In genomic region chr6:43517503-43518357, GRCh38 we compare ENCODE assay signal across 8 cellular contexts. TPM values are rescaled to one million over a fixed set of nuclear protein-coding genes. Genes with fewer than 3 reads are reported as not detected.
A peak's percentile ranks its signal among the peaks of the same experiment; 100 is the strongest.
DNase-seq lines count a peak whose midpoint lies in the region; TF ChIP-seq lines count a peak whose summit lies in the region.

No MANE protein-coding gene starts in this region.

- H3K36me3 ChIP-seq in GM06990 (ENCODE audit: control insufficient read depth, insufficient read depth, low read length) (peaks cover 23% of the 10 kb centered on the region), duodenal mucosa (ENCODE audit: control insufficient read depth in 1 of 2, insufficient read depth in 2 of 2, low read length in 2 of 2) (peaks cover 32 to 61% of the 10 kb centered on the region in 2 donors), ovary (no peaks in the 10 kb centered on the region)

- no peak for TF ChIP-seq EP300 in ovary (IDR thresholded peaks at IDR 0.05)

- peak overlapping the region; percentile 79 to 95 for H3K9ac ChIP-seq in duodenal mucosa (ENCODE audit: low read depth in 1 of 2, low read length in 2 of 2)

- no peak for TF ChIP-seq POLR2A in ovary (IDR thresholded peaks at IDR 0.05)

- no peaks in the 10 kb centered on the region for H3K9me3 ChIP-seq in duodenal mucosa (ENCODE audit: control insufficient read depth in 1 of 2, low read length in 2 of 2)
- H3K9me3 ChIP-seq in ovary = no peaks in the 10 kb centered on the region

- no peak overlapping the region for H3K27ac ChIP-seq in duodenal mucosa (ENCODE audit: low read depth, low read length)
- H3K27ac ChIP-seq in ovary = no peak overlapping the region

- H3K4me3 ChIP-seq in GM06990 (replicated peaks; ENCODE audit: low read depth, low read length) = peak overlapping the region; percentile 96
- peak overlapping the region; percentile 83 to 96 for H3K4me3 ChIP-seq in duodenal mucosa (ENCODE audit: low read depth in 1 of 2, low read length in 2 of 2)
- H3K4me3 ChIP-seq in ovary = peak overlapping the region; percentile 61

- TF ChIP-seq CTCF in GM06990 (IDR thresholded peaks at IDR 0.05; ENCODE audit: insufficient read depth, low read length, poor library complexity, severe bottlenecking) (no peak), ovary (IDR thresholded peaks at IDR 0.05) (no peak), GM20000 (IDR thresholded peaks at IDR 0.05; ENCODE audit: extremely low read depth, missing control alignments) (no peak)

- H3K4me1 ChIP-seq in duodenal mucosa (ENCODE audit: control insufficient read depth in 1 of 2, insufficient read depth in 2 of 2, low read length in 2 of 2) (peaks cover 25% of the 10 kb centered on the region in 2 donors), ovary (ENCODE audit: insufficient read depth) (peaks cover 13% of the 10 kb centered on the region)

- no peaks in the 10 kb centered on the region for H3K27me3 ChIP-seq in GM06990 (replicated peaks; ENCODE audit: control insufficient read depth, insufficient read depth, low read length)
- H3K27me3 ChIP-seq in duodenal mucosa (ENCODE audit: control insufficient read depth in 1 of 2, insufficient read depth in 2 of 2, low read length in 2 of 2) = no peaks in the 10 kb centered on the region
- H3K27me3 ChIP-seq in ovary = no peaks in the 10 kb centered on the region

- intact Hi-C loops in ovary (cut with DNase I) = no loop called here

- 1 to 3% (median 2%) methylated on average over 10 of the region's 10 CpGs for WGBS in ovary, 3 donors

- DNase-seq in GM06990 (ENCODE audit: extremely low read depth, insufficient read length) = no peak
- peak; percentile 47 for DNase-seq in NAMALWA (ENCODE audit: low spot score)
- no peak for DNase-seq in ovary
- DNase-seq in SK-N-DZ (ENCODE audit: low spot score) = no peak
- DNase-seq in NCI-H446 treated with DMSO at 0.1 percent for 48 hours (lab: John Stamatoyannopoulos, UW) = no peak
- no peak for DNase-seq in GM20000 (ENCODE audit: low spot score)
- no peak for DNase-seq in stimulated activated CD8-positive, alpha-beta memory T cell treated with anti-CD3 and anti-CD28 coated beads, Interleukin-4, amount 100 ng/mL, for 48 hours

RNA-seq across cellular contexts. Expression of gene POLR1C, which starts 0.8 kb away (rescaled TPM):
- 10 to 100 TPM; 18.1 to 48.6 (median 32.0) TPM for total RNA-seq in ovary
- polyA plus RNA-seq in ovary = 10 to 100 TPM; 29.3 to 33.7 TPM
- 42.1 and 53.5 TPM in 2 replicates for polyA plus RNA-seq in SK-N-DZ (2014; cell fraction: cytosol; rRNA removed)
- 137 and 164 TPM in 2 replicates for polyA plus RNA-seq in SK-N-DZ (2014; cell fraction: nucleus; rRNA removed)

RNA-seq across cellular contexts. Expression of gene YIPF3, which starts 1.0 kb away (rescaled TPM):
- 10 to 100 TPM; 47.0 to 81.8 (median 71.4) TPM for total RNA-seq in ovary
- 100 to 1,000 TPM; 107 to 143 TPM for polyA plus RNA-seq in ovary
- polyA plus RNA-seq in SK-N-DZ (2014; cell fraction: cytosol; rRNA removed) = 182 and 205 TPM in 2 replicates
- polyA plus RNA-seq in SK-N-DZ (2014; cell fraction: nucleus; rRNA removed) = 152 and 201 TPM in 2 replicates

RNA-seq across cellular contexts. Expression of gene LRRC73, which starts 7.6 kb away (rescaled TPM):
- 1 to 10 TPM; 1.1 to 4.8 (median 2.0) TPM for total RNA-seq in ovary
- polyA plus RNA-seq in ovary = under 1 TPM; 0.13 to 0.30 TPM
- polyA plus RNA-seq in SK-N-DZ (2014; cell fraction: cytosol; rRNA removed) = 0.13 and 0.17 TPM in 2 replicates
- 0.16 and 0.38 TPM in 2 replicates for polyA plus RNA-seq in SK-N-DZ (2014; cell fraction: nucleus; rRNA removed)

RNA-seq across cellular contexts. Expression of gene TJAP1, which starts 40.4 kb away (rescaled TPM):
- 10 to 100 TPM; 21.8 to 44.8 (median 34.5) TPM for total RNA-seq in ovary
- 10 to 100 TPM; 12.9 to 29.8 TPM for polyA plus RNA-seq in ovary
- polyA plus RNA-seq in SK-N-DZ (2014; cell fraction: cytosol; rRNA removed) = 17.8 and 20.9 TPM in 2 replicates
- 49.6 and 69.6 TPM in 2 replicates for polyA plus RNA-seq in SK-N-DZ (2014; cell fraction: nucleus; rRNA removed)

RNA-seq across cellular contexts. Expression of gene XPO5, which starts 58.1 kb away (rescaled TPM):
- 10 to 100 TPM in 6 of 7 donors, 1 to 10 TPM in 1; 9.8 to 41.8 (median 27.6) TPM for total RNA-seq in ovary
- 10 to 100 TPM in 1 of 2 donors, 1 to 10 TPM in 1; 6.8 to 24.5 TPM for polyA plus RNA-seq in ovary
- polyA plus RNA-seq in SK-N-DZ (2014; cell fraction: cytosol; rRNA removed) = 74.1 and 84.4 TPM in 2 replicates
- 70.5 and 103 TPM in 2 replicates for polyA plus RNA-seq in SK-N-DZ (2014; cell fraction: nucleus; rRNA removed)
